Comparison of ENCODE assay signal across 28 cellular contexts in the genomic region with DNA sequence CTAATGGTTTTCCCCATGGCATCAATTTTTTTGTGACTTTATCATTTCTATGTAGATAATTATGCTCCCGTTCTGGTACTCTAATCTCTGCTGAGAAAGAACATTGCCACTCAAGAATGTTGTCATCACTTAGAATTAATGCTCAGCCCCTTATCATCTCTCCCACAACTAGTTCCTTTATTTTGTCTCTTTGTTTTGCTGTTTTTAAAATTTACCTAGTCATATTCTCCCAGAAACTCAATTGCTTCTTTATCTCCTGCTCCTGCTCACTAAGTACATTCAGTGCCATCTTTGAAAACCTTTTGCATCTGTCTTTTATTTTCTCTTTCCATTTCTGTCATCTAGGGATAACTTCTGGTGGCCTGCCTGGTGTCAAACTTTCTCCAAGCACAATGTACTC.
"Had no signal": no experiment of that assay in that cellular context is flagged by ENCODE, and none has a peak within 500 bp of the region (broad histone marks: within the 10 kb centered on the region; RNA-seq: fewer than 3 reads in every experiment).

No MANE protein-coding gene starts in this region.

- H3K4me1 ChIP-seq: colonic mucosa, esophagus squamous epithelium, gastrocnemius medialis, heart right ventricle, left lung, lower lobe of right lung had no signal

- H3K4me3 Mint-ChIP-seq: dendritic cell treated with granulocyte-macrophage colony-stimulating factor and Interleukin-4, amounts not matched to agents 40 ng/mL and 50 ng/mL, for 4 days; effector memory CD8-positive, alpha-beta T cell; endodermal cell; mesothelial cell of epicardium; naive B cell had no signal

- H3K27me3 ChIP-seq: colonic mucosa, esophagus squamous epithelium, gastrocnemius medialis, heart right ventricle, left lung had no signal

- DNase-seq: colonic mucosa; cortex of kidney; effector CD8-positive, alpha-beta T cell; effector memory CD8-positive, alpha-beta T cell; endodermal cell; erythroblast; esophagus squamous epithelium; foreskin fibroblast; foreskin melanocyte; gastrocnemius medialis; glutamatergic neuron; head of caudate nucleus; heart right ventricle; hippocampal formation; left cardiac atrium; left lung; left ventricle myocardium superior; lower lobe of right lung; mesenchymal stem cell; mucosa of descending colon; naive B cell had no signal

- FAIRE-seq: endometrium, islet of Langerhans, keratinocyte had no signal

- H3K27ac Mint-ChIP-seq: dendritic cell treated with granulocyte-macrophage colony-stimulating factor and Interleukin-4, amounts not matched to agents 40 ng/mL and 50 ng/mL, for 4 days; effector memory CD8-positive, alpha-beta T cell; endodermal cell; mesothelial cell of epicardium; naive B cell had no signal

- H3K4me1 Mint-ChIP-seq: endodermal cell, mesothelial cell of epicardium, naive B cell had no signal

- H3K36me3 Mint-ChIP-seq: naive B cell had no signal

- H3K9me3 ChIP-seq: colonic mucosa, esophagus squamous epithelium, gastrocnemius medialis, lower lobe of right lung, mucosa of descending colon had no signal

- H3K27me3 Mint-ChIP-seq: dendritic cell treated with granulocyte-macrophage colony-stimulating factor and Interleukin-4, amounts not matched to agents 40 ng/mL and 50 ng/mL, for 4 days; effector memory CD8-positive, alpha-beta T cell had no signal

- H3K36me3 ChIP-seq: colonic mucosa, esophagus squamous epithelium, gastrocnemius medialis, heart right ventricle, left lung, lower lobe of right lung had no signal

- ATAC-seq: effector memory CD8-positive, alpha-beta T cell; esophagus mucosa; gastrocnemius medialis; heart right ventricle; left cardiac atrium; left lung; left ventricle myocardium superior; lower lobe of right lung; mucosa of descending colon had no signal

- H3K4me3 ChIP-seq: colonic mucosa, esophagus squamous epithelium, gastrocnemius medialis, heart right ventricle, left lung, lower lobe of right lung, mucosa of descending colon had no signal

- H3K27ac ChIP-seq: colonic mucosa, epithelial cell of prostate, esophagus squamous epithelium, gastrocnemius medialis, heart right ventricle, left lung, lower lobe of right lung had no signal
